In genomic region chr10:86790394-86790793, GRCh38 we compare ENCODE assay signal across 37 cellular contexts.
"Had no signal": no experiment of that assay in that cellular context is flagged by ENCODE, and none has a peak within 500 bp of the region (broad histone marks: within the 10 kb centered on the region; RNA-seq: fewer than 3 reads in every experiment).

No MANE protein-coding gene starts in this region.

- H3K27ac ChIP-seq: ascending aorta, cardiac muscle cell, VCaP had no signal

- H3K9me3 ChIP-seq: ascending aorta had no signal

- H3K4me3 Mint-ChIP-seq: activated CD4-positive, alpha-beta memory T cell treated with anti-CD3 and anti-CD28 coated beads, Interleukin-2, amount 10 ng/mL, durations not matched to agents 7 days and 5 days; activated CD4-positive, alpha-beta T cell treated with anti-CD3 and anti-CD28 coated beads for 36 hours; activated CD4-positive, alpha-beta T cell treated with anti-CD3 and anti-CD28 coated beads, Interleukin-2, amount 10 ng/mL, durations not matched to agents 7 days and 5 days; activated CD8-positive, alpha-beta memory T cell treated with anti-CD3 and anti-CD28 coated beads, Interleukin-2, amount 10 ng/mL, durations not matched to agents 7 days and 5 days; activated CD8-positive, alpha-beta T cell treated with anti-CD3 and anti-CD28 coated beads, Interleukin-2, amount 10 ng/mL, durations not matched to agents 7 days and 5 days; activated naive CD4-positive, alpha-beta T cell treated with anti-CD3 and anti-CD28 coated beads, Interleukin-2, amount 10 ng/mL, durations not matched to agents 7 days and 5 days; activated naive CD4-positive, alpha-beta T cell treated with anti-CD3 and anti-CD28 coated beads, Interleukin-2, amount 50 U/mL, for 24 hours; activated naive CD8-positive, alpha-beta T cell; activated naive CD8-positive, alpha-beta T cell treated with anti-CD3 and anti-CD28 coated beads, Interleukin-2, amount 10 ng/mL, durations not matched to agents 7 days and 5 days; activated naive CD8-positive, alpha-beta T cell treated with anti-CD3 and anti-CD28 coated beads, Interleukin-2, amount 50 U/mL, for 24 hours; activated T-cell treated with anti-CD3 and anti-CD28 coated beads, Interleukin-2, amount 50 U/mL, for 24 hours; brain; central memory CD8-positive, alpha-beta T cell; T-helper 2 cell treated with Interferon-gamma antibody and Interleukin-4, amounts not matched to agents 5 μg/mL and 100 μg/mL, for 36 hours had no signal

- H3K4me3 ChIP-seq: ascending aorta, cardiac muscle cell had no signal

- H3K9me3 Mint-ChIP-seq: T-helper 2 cell treated with Interferon-gamma antibody and Interleukin-4, amounts not matched to agents 5 μg/mL and 100 μg/mL, for 36 hours had no signal

- H3K4me1 Mint-ChIP-seq: activated CD4-positive, alpha-beta memory T cell treated with anti-CD3 and anti-CD28 coated beads, Interleukin-2, amount 10 ng/mL, durations not matched to agents 7 days and 5 days; activated CD4-positive, alpha-beta T cell treated with anti-CD3 and anti-CD28 coated beads for 36 hours; activated CD4-positive, alpha-beta T cell treated with anti-CD3 and anti-CD28 coated beads, Interleukin-2, amount 10 ng/mL, durations not matched to agents 7 days and 5 days; activated CD8-positive, alpha-beta memory T cell treated with anti-CD3 and anti-CD28 coated beads, Interleukin-2, amount 10 ng/mL, durations not matched to agents 7 days and 5 days; activated naive CD4-positive, alpha-beta T cell treated with anti-CD3 and anti-CD28 coated beads, Interleukin-2, amount 10 ng/mL, durations not matched to agents 7 days and 5 days; activated naive CD8-positive, alpha-beta T cell treated with anti-CD3 and anti-CD28 coated beads, Interleukin-2, amount 10 ng/mL, durations not matched to agents 7 days and 5 days; activated naive CD8-positive, alpha-beta T cell treated with anti-CD3 and anti-CD28 coated beads, Interleukin-2, amount 50 U/mL, for 24 hours had no signal

- ATAC-seq: activated CD4-positive, alpha-beta T cell treated with anti-CD3 and anti-CD28 coated beads for 36 hours; activated CD4-positive, CD25-positive, alpha-beta regulatory T cell treated with anti-CD3 and anti-CD28 coated beads, Interleukin-2, amount 50 U/mL, for 24 hours; activated CD8-positive, alpha-beta memory T cell treated with anti-CD3 and anti-CD28 coated beads, Interleukin-2, amount 10 ng/mL, durations not matched to agents 7 days and 5 days; activated CD8-positive, alpha-beta T cell treated with anti-CD3 and anti-CD28 coated beads, Interleukin-2, amount 10 ng/mL, durations not matched to agents 7 days and 5 days; activated naive CD8-positive, alpha-beta T cell treated with anti-CD3 and anti-CD28 coated beads, Interleukin-2, amount 50 U/mL, for 24 hours had no signal

- DNase-seq: activated CD4-positive, alpha-beta memory T cell treated with anti-CD3 and anti-CD28 coated beads, Interleukin-2, amount 10 ng/mL, durations not matched to agents 7 days and 5 days; activated CD4-positive, alpha-beta T cell treated with anti-CD3 and anti-CD28 coated beads for 1 hour; activated CD4-positive, alpha-beta T cell treated with anti-CD3 and anti-CD28 coated beads for 36 hours; activated CD4-positive, alpha-beta T cell treated with anti-CD3 and anti-CD28 coated beads for 48 hours; activated CD4-positive, alpha-beta T cell treated with anti-CD3 and anti-CD28 coated beads, Interleukin-2, amount 10 ng/mL, durations not matched to agents 7 days and 5 days; activated CD4-positive, alpha-beta T cell treated with anti-CD3 and anti-CD28 coated beads, Interleukin-2, amount 50 U/mL, for 48 hours; activated CD4-positive, CD25-positive, alpha-beta regulatory T cell; activated CD8-positive, alpha-beta memory T cell treated with anti-CD3 and anti-CD28 coated beads for 24 hours; activated CD8-positive, alpha-beta memory T cell treated with anti-CD3 and anti-CD28 coated beads, Interleukin-2, amount 10 ng/mL, durations not matched to agents 7 days and 5 days; activated CD8-positive, alpha-beta memory T cell treated with anti-CD3 and anti-CD28 coated beads, Interleukin-2, amount 50 U/mL, for 48 hours; activated CD8-positive, alpha-beta T cell treated with anti-CD3 and anti-CD28 coated beads, Interleukin-2, amount 10 ng/mL, durations not matched to agents 7 days and 5 days; activated effector memory CD4-positive, alpha-beta T cell treated with Interleukin-2 at 50 U/mL for 16 hours; activated gamma-delta T cell; activated naive CD4-positive, alpha-beta T cell treated with anti-CD3 and anti-CD28 coated beads, Interleukin-2, amount 10 ng/mL, durations not matched to agents 7 days and 5 days; activated naive CD4-positive, alpha-beta T cell treated with Interleukin-2 at 50 U/mL for 16 hours; activated naive CD8-positive, alpha-beta T cell treated with anti-CD3 and anti-CD28 coated beads, Interleukin-2, amount 10 ng/mL, durations not matched to agents 7 days and 5 days; activated naive CD8-positive, alpha-beta T cell treated with anti-CD3 and anti-CD28 coated beads, Interleukin-2, amount 50 U/mL, for 24 hours; activated T-cell treated with anti-CD3 and anti-CD28 coated beads, Interleukin-2, amount 50 U/mL, for 24 hours; activated T-cell treated with anti-CD3 and anti-CD28 coated beads, Interleukin-2, amount 50 U/mL, for 48 hours; amygdala; anterior cingulate cortex; caudate nucleus; cerebellar nuclear complex; T-helper 2 cell; T-helper 9 cell had no signal

- FAIRE-seq: bronchial epithelial cell, TTC549 had no signal

- H3K27ac Mint-ChIP-seq: activated CD4-positive, alpha-beta memory T cell treated with anti-CD3 and anti-CD28 coated beads, Interleukin-2, amount 10 ng/mL, durations not matched to agents 7 days and 5 days; activated CD4-positive, alpha-beta T cell treated with anti-CD3 and anti-CD28 coated beads for 36 hours; activated CD4-positive, alpha-beta T cell treated with anti-CD3 and anti-CD28 coated beads, Interleukin-2, amount 10 ng/mL, durations not matched to agents 7 days and 5 days; activated CD8-positive, alpha-beta memory T cell treated with anti-CD3 and anti-CD28 coated beads, Interleukin-2, amount 10 ng/mL, durations not matched to agents 7 days and 5 days; activated CD8-positive, alpha-beta T cell treated with anti-CD3 and anti-CD28 coated beads, Interleukin-2, amount 10 ng/mL, durations not matched to agents 7 days and 5 days; activated naive CD4-positive, alpha-beta T cell treated with anti-CD3 and anti-CD28 coated beads, Interleukin-2, amount 10 ng/mL, durations not matched to agents 7 days and 5 days; activated naive CD4-positive, alpha-beta T cell treated with anti-CD3 and anti-CD28 coated beads, Interleukin-2, amount 50 U/mL, for 24 hours; activated naive CD8-positive, alpha-beta T cell; activated naive CD8-positive, alpha-beta T cell treated with anti-CD3 and anti-CD28 coated beads, Interleukin-2, amount 10 ng/mL, durations not matched to agents 7 days and 5 days; activated naive CD8-positive, alpha-beta T cell treated with anti-CD3 and anti-CD28 coated beads, Interleukin-2, amount 50 U/mL, for 24 hours; activated T-cell treated with anti-CD3 and anti-CD28 coated beads, Interleukin-2, amount 50 U/mL, for 24 hours; activated T-helper 2 cell treated with anti-CD3 and anti-CD28 coated beads, Interferon-gamma antibody, Interleukin-2, Interleukin-4, amounts not matched to agents 10 μg/mL and 5 μg/mL and 100 μg/mL, durations not matched to agents 14 hours and 24 hours and 36 hours; brain; T-helper 2 cell treated with Interferon-gamma antibody and Interleukin-4, amounts not matched to agents 5 μg/mL and 100 μg/mL, for 36 hours had no signal

- H3K27me3 ChIP-seq: ascending aorta, cardiac muscle cell had no signal

- H3K36me3 ChIP-seq: ascending aorta, cardiac muscle cell had no signal

- H3K27me3 Mint-ChIP-seq: activated CD4-positive, alpha-beta memory T cell treated with anti-CD3 and anti-CD28 coated beads, Interleukin-2, amount 10 ng/mL, durations not matched to agents 7 days and 5 days; activated CD4-positive, alpha-beta T cell treated with anti-CD3 and anti-CD28 coated beads, Interleukin-2, amount 10 ng/mL, durations not matched to agents 7 days and 5 days; activated CD8-positive, alpha-beta memory T cell treated with anti-CD3 and anti-CD28 coated beads, Interleukin-2, amount 10 ng/mL, durations not matched to agents 7 days and 5 days; activated naive CD4-positive, alpha-beta T cell treated with anti-CD3 and anti-CD28 coated beads, Interleukin-2, amount 10 ng/mL, durations not matched to agents 7 days and 5 days; activated naive CD4-positive, alpha-beta T cell treated with anti-CD3 and anti-CD28 coated beads, Interleukin-2, amount 50 U/mL, for 24 hours; activated naive CD8-positive, alpha-beta T cell; activated naive CD8-positive, alpha-beta T cell treated with anti-CD3 and anti-CD28 coated beads, Interleukin-2, amount 10 ng/mL, durations not matched to agents 7 days and 5 days; activated naive CD8-positive, alpha-beta T cell treated with anti-CD3 and anti-CD28 coated beads, Interleukin-2, amount 50 U/mL, for 24 hours; activated T-cell treated with anti-CD3 and anti-CD28 coated beads, Interleukin-2, amount 50 U/mL, for 24 hours; brain; central memory CD8-positive, alpha-beta T cell had no signal
